ENCODE assay signal across 8 cellular contexts in the genomic region with DNA sequence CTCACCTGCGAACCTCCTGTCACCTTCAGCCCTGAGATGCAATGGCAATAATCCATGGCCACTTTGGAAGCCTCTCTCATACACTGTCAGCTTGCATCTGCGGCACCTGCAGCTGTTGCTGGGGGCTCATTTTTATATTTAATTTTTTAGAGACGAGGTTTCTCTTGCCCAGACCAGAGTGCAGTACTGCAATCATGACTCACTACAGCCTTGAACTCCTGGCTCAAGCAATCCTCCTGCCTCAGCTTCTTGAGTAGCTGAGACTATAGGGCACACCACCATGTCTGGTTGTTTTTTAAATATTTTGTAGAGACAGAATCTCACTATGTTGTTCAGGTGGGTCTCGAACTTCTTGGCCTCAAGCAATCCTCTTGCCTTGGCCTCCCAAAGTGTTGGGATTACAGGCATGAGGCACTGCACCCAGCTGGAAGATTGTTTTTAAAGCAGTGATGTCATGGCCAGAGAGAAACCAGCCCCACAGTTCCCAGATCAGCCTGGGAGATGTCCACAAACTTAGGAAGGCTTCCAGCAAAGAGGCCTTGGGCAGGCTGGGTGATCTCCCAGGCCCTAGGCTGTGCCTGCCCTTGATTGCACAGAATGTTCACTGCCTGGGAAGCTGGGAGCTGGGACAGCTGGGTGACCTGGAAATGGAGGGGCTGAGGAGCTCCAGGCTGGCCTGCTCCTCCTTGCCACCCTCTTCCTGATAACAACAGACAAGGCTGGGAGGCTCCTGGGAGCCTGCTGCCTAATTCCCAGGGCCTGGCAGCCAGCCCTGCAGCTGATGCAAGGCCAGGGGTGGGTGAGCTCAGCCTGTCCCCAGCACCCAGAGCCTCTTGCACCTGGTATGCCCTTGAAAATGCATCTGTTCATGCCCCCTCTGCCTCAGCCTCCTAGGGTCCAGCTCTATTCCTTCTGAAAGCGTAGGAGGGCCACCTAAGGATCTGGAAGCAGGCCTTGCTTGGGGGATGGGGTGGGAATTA. TPM values are rescaled to one million over a fixed set of nuclear protein-coding genes. Genes with fewer than 3 reads are reported as not detected.
DNase-seq lines count a peak whose midpoint lies in the region; ATAC-seq lines count a peak whose summit lies in the region.

No MANE protein-coding gene starts in this region.

- peaks cover 11% of the 10 kb centered on the region for H3K4me1 Mint-ChIP-seq in stimulated activated naive CD8-positive, alpha-beta T cell treated with anti-CD3 and anti-CD28 coated beads, Interleukin-15, amount 100 ng/mL, for 72 hours
- no peaks in the 10 kb centered on the region for H3K4me1 Mint-ChIP-seq in activated T-helper 1 cell treated with anti-CD3 and anti-CD28 coated beads, Interleukin-12 subunit alpha, Interleukin-12 subunit beta, Interleukin-2, Interleukin-4 antibody, amounts not matched to agents 30 ng/mL and 10 ng/mL and 1 ng/mL, durations not matched to agents 14 hours and 24 hours and 36 hours (ENCODE audit: low read depth)

- H3K27me3 Mint-ChIP-seq in stimulated activated naive CD8-positive, alpha-beta T cell treated with anti-CD3 and anti-CD28 coated beads, Interleukin-15, amount 100 ng/mL, for 72 hours = no peaks in the 10 kb centered on the region
- no peaks in the 10 kb centered on the region for H3K27me3 Mint-ChIP-seq in activated T-helper 1 cell treated with anti-CD3 and anti-CD28 coated beads, Interleukin-12 subunit alpha, Interleukin-12 subunit beta, Interleukin-2, Interleukin-4 antibody, amounts not matched to agents 30 ng/mL and 10 ng/mL and 1 ng/mL, durations not matched to agents 14 hours and 24 hours and 36 hours (ENCODE audit: insufficient read depth)

- ATAC-seq in left cardiac atrium = peak; percentile 64 to 78
- ATAC-seq in stimulated activated naive CD8-positive, alpha-beta T cell treated with anti-CD3 and anti-CD28 coated beads, Interleukin-15, amount 100 ng/mL, for 72 hours = no peak
- no peak for ATAC-seq in HG03280 (IDR thresholded peaks at IDR 0.05; ENCODE audit: unreplicated experiment)

- DNase-seq in GM04503 (ENCODE audit: low read depth) (peak; percentile 67), SHP77 (lab: John Stamatoyannopoulos, UW) (peak; percentile 70 to 84), left cardiac atrium (no peak), midbrain (lab: John Stamatoyannopoulos, UW) (no peak)
- no peak for DNase-seq in stimulated activated naive CD8-positive, alpha-beta T cell treated with anti-CD3 and anti-CD28 coated beads, Interleukin-15, amount 100 ng/mL, for 72 hours
- DNase-seq in activated CD4-positive, CD25-positive, alpha-beta regulatory T cell treated with anti-CD3 and anti-CD28 coated beads, Interleukin-2, amount 50 U/mL, for 72 hours = no peak
- no peak for DNase-seq in activated T-helper 1 cell treated with anti-CD3 and anti-CD28 coated beads, Interleukin-12 subunit alpha, Interleukin-12 subunit beta, Interleukin-2, Interleukin-4 antibody, amounts not matched to agents 30 ng/mL and 10 ng/mL and 1 ng/mL, durations not matched to agents 14 hours and 24 hours and 36 hours (ENCODE audit: low spot score)

- no peaks in the 10 kb centered on the region for H3K36me3 Mint-ChIP-seq in activated T-helper 1 cell treated with anti-CD3 and anti-CD28 coated beads, Interleukin-12 subunit alpha, Interleukin-12 subunit beta, Interleukin-2, Interleukin-4 antibody, amounts not matched to agents 30 ng/mL and 10 ng/mL and 1 ng/mL, durations not matched to agents 14 hours and 24 hours and 36 hours (ENCODE audit: low read depth)

- peak overlapping the region; percentile 43 to 81 for H3K27ac Mint-ChIP-seq in stimulated activated naive CD8-positive, alpha-beta T cell treated with anti-CD3 and anti-CD28 coated beads, Interleukin-15, amount 100 ng/mL, for 72 hours
- H3K27ac Mint-ChIP-seq in activated T-helper 1 cell treated with anti-CD3 and anti-CD28 coated beads, Interleukin-12 subunit alpha, Interleukin-12 subunit beta, Interleukin-2, Interleukin-4 antibody, amounts not matched to agents 30 ng/mL and 10 ng/mL and 1 ng/mL, durations not matched to agents 14 hours and 24 hours and 36 hours = no peak overlapping the region

- intact Hi-C loops in left cardiac atrium (cut with DNase I) = no loop called here
- intact Hi-C loops in activated T-helper 1 cell treated with anti-CD3 and anti-CD28 coated beads, Interleukin-12 subunit alpha, Interleukin-12 subunit beta, Interleukin-2, Interleukin-4 antibody, amounts not matched to agents 30 ng/mL and 10 ng/mL and 1 ng/mL, durations not matched to agents 14 hours and 24 hours and 36 hours (cut with micrococcal nuclease) = no loop called here

- no peak overlapping the region for H3K4me3 Mint-ChIP-seq in stimulated activated naive CD8-positive, alpha-beta T cell treated with anti-CD3 and anti-CD28 coated beads, Interleukin-15, amount 100 ng/mL, for 72 hours
- H3K4me3 Mint-ChIP-seq in activated T-helper 1 cell treated with anti-CD3 and anti-CD28 coated beads, Interleukin-12 subunit alpha, Interleukin-12 subunit beta, Interleukin-2, Interleukin-4 antibody, amounts not matched to agents 30 ng/mL and 10 ng/mL and 1 ng/mL, durations not matched to agents 14 hours and 24 hours and 36 hours = no peak overlapping the region

- no peaks in the 10 kb centered on the region for H3K9me3 Mint-ChIP-seq in stimulated activated naive CD8-positive, alpha-beta T cell treated with anti-CD3 and anti-CD28 coated beads, Interleukin-15, amount 100 ng/mL, for 72 hours
- H3K9me3 Mint-ChIP-seq in activated T-helper 1 cell treated with anti-CD3 and anti-CD28 coated beads, Interleukin-12 subunit alpha, Interleukin-12 subunit beta, Interleukin-2, Interleukin-4 antibody, amounts not matched to agents 30 ng/mL and 10 ng/mL and 1 ng/mL, durations not matched to agents 14 hours and 24 hours and 36 hours = no peaks in the 10 kb centered on the region

RNA-seq across cellular contexts. Expression of a gene that starts 27.1 kb away (rescaled TPM):
- under 1 TPM; 0.29 to 0.37 TPM for total RNA-seq in left cardiac atrium
- total RNA-seq in activated T-helper 1 cell treated with anti-CD3 and anti-CD28 coated beads, Interleukin-12 subunit alpha, Interleukin-12 subunit beta, Interleukin-2, Interleukin-4 antibody, amounts not matched to agents 30 ng/mL and 10 ng/mL and 1 ng/mL, durations not matched to agents 14 hours and 24 hours and 36 hours = 0.34 and 0.70 TPM in 2 replicates

RNA-seq across cellular contexts. Expression of a gene that starts 35.4 kb away (rescaled TPM):
- 10 to 100 TPM; 13.6 to 20.3 TPM for total RNA-seq in left cardiac atrium
- total RNA-seq in activated T-helper 1 cell treated with anti-CD3 and anti-CD28 coated beads, Interleukin-12 subunit alpha, Interleukin-12 subunit beta, Interleukin-2, Interleukin-4 antibody, amounts not matched to agents 30 ng/mL and 10 ng/mL and 1 ng/mL, durations not matched to agents 14 hours and 24 hours and 36 hours = 35.5 and 38.2 TPM in 2 replicates

Comparison
In these comparisons a context has a peak if more than half of its experiments do, and no peak if none do; other contexts are left out.
1. DNase-seq: peak in GM04503 (single experiment) and SHP77 (2 of 2); none in left cardiac atrium (single experiment), stimulated activated naive CD8-positive, alpha-beta T cell treated with anti-CD3 and anti-CD28 coated beads, Interleukin-15, amount 100 ng/mL, for 72 hours (0 of 2), activated CD4-positive, CD25-positive, alpha-beta regulatory T cell treated with anti-CD3 and anti-CD28 coated beads, Interleukin-2, amount 50 U/mL, for 72 hours (single experiment), activated T-helper 1 cell treated with anti-CD3 and anti-CD28 coated beads, Interleukin-12 subunit alpha, Interleukin-12 subunit beta, Interleukin-2, Interleukin-4 antibody, amounts not matched to agents 30 ng/mL and 10 ng/mL and 1 ng/mL, durations not matched to agents 14 hours and 24 hours and 36 hours (single experiment) and midbrain (single experiment).
2. ATAC-seq: peak in left cardiac atrium (2 of 2); none in stimulated activated naive CD8-positive, alpha-beta T cell treated with anti-CD3 and anti-CD28 coated beads, Interleukin-15, amount 100 ng/mL, for 72 hours (single experiment) and HG03280 (single experiment).